Comparison of ENCODE assay signal across 9 cellular contexts in the genomic region with DNA sequence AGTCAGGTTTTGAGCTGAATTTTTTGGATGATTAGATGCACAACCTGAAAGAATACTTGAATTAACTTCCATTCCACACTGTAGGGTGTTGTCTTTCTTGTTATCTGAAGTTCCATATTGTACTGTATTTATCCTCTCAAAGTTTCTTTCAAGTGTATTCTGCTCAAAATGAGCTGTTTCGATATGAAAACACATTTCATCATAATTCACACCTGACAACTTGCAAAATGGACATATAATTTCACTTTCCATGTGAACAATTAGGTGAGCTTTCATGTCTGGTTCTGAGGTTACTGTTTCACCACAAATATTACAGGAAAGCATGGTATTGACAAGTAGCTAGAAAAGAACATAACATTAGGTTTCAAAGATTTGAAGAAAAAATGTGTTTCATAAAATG. TPM values are rescaled to one million over a fixed set of nuclear protein-coding genes. Genes with fewer than 3 reads are reported as not detected.
A peak's percentile ranks its signal among the peaks of the same experiment; 100 is the strongest.
DNase-seq lines count a peak whose midpoint lies in the region; ATAC-seq and TF ChIP-seq lines count a peak whose summit lies in the region.
"Had no signal": no experiment of that assay in that cellular context is flagged by ENCODE, and none has a peak within 500 bp of the region (broad histone marks: within the 10 kb centered on the region; RNA-seq: fewer than 3 reads in every experiment).

No MANE protein-coding gene starts in this region.

- no peak overlapping the region for H3K9ac ChIP-seq in neural progenitor cell
- H3K9ac ChIP-seq: parathyroid adenoma had no signal

- H3F3A ChIP-seq in neural progenitor cell (ENCODE audit: low read depth): no peaks in the 10 kb centered on the region

- no peak overlapping the region for H3K27ac Mint-ChIP-seq in T-helper 1 cell treated with Interleukin-12 subunit alpha and Interleukin-12 subunit beta and Interleukin-4 antibody, amounts not matched to agents 30 μg/mL and 1 μg/mL, for 36 hours
- no peak overlapping the region for H3K27ac Mint-ChIP-seq in neural progenitor cell

- no peak overlapping the region for H3K27ac ChIP-seq in neural progenitor cell
- H3K27ac ChIP-seq in uterus: no peak overlapping the region
- H3K27ac ChIP-seq: parathyroid adenoma had no signal

- no peak overlapping the region for H2AFZ ChIP-seq in neural progenitor cell (replicated peaks)
- H2AFZ ChIP-seq: parathyroid adenoma had no signal

- ATAC-seq in GM18907 (IDR thresholded peaks at IDR 0.05; ENCODE audit: unreplicated experiment) (peak; percentile 36), HG02759 (IDR thresholded peaks at IDR 0.05; ENCODE audit: unreplicated experiment) (peak; percentile 31), HG03196 (IDR thresholded peaks at IDR 0.05; ENCODE audit: unreplicated experiment) (no peak)

- H3K79me2 ChIP-seq in neural progenitor cell (ENCODE audit: low read depth): peaks cover 67% of the 10 kb centered on the region

- H3K27me3 ChIP-seq in neural progenitor cell (no peaks in the 10 kb centered on the region), uterus (no peaks in the 10 kb centered on the region)

- peaks cover 23% of the 10 kb centered on the region for H3K36me3 Mint-ChIP-seq in T-helper 1 cell treated with Interleukin-12 subunit alpha and Interleukin-12 subunit beta and Interleukin-4 antibody, amounts not matched to agents 30 μg/mL and 1 μg/mL, for 36 hours (ENCODE audit: low read depth)
- H3K36me3 Mint-ChIP-seq in neural progenitor cell: no peaks in the 10 kb centered on the region

- peak overlapping the region; percentile 11 for H3K4me3 ChIP-seq in neural progenitor cell
- no peak overlapping the region for H3K4me3 ChIP-seq in uterus

- peaks cover 4% of the 10 kb centered on the region for H4K20me1 ChIP-seq in neural progenitor cell (ENCODE audit: low read depth)

- H3K36me3 ChIP-seq in neural progenitor cell (no peaks in the 10 kb centered on the region), uterus (no peaks in the 10 kb centered on the region)

- H3K9me3 Mint-ChIP-seq in T-helper 1 cell treated with Interleukin-12 subunit alpha and Interleukin-12 subunit beta and Interleukin-4 antibody, amounts not matched to agents 30 μg/mL and 1 μg/mL, for 36 hours: no peaks in the 10 kb centered on the region
- no peaks in the 10 kb centered on the region for H3K9me3 Mint-ChIP-seq in neural progenitor cell

- H3K4me1 Mint-ChIP-seq in T-helper 1 cell treated with Interleukin-12 subunit alpha and Interleukin-12 subunit beta and Interleukin-4 antibody, amounts not matched to agents 30 μg/mL and 1 μg/mL, for 36 hours (ENCODE audit: low read depth): peaks cover 35% of the 10 kb centered on the region
- H3K4me1 Mint-ChIP-seq in neural progenitor cell: peaks cover 20% of the 10 kb centered on the region

- H3K4me3 Mint-ChIP-seq in T-helper 1 cell treated with Interleukin-12 subunit alpha and Interleukin-12 subunit beta and Interleukin-4 antibody, amounts not matched to agents 30 μg/mL and 1 μg/mL, for 36 hours: peak overlapping the region; percentile 69
- H3K4me3 Mint-ChIP-seq in neural progenitor cell: peak overlapping the region; percentile 57

- intact Hi-C loops in uterus (cut with DNase I; ENCODE audit: low total_unique reads): no loop called here

- peaks cover 8% of the 10 kb centered on the region for H3K27me3 Mint-ChIP-seq in T-helper 1 cell treated with Interleukin-12 subunit alpha and Interleukin-12 subunit beta and Interleukin-4 antibody, amounts not matched to agents 30 μg/mL and 1 μg/mL, for 36 hours (ENCODE audit: low read depth)
- H3K27me3 Mint-ChIP-seq in neural progenitor cell (ENCODE audit: insufficient read depth, low read depth): peaks cover 4% of the 10 kb centered on the region

- no peak for DNase-seq in neural progenitor cell (ENCODE audit: low spot score)
- no peak for DNase-seq in activated effector memory CD4-positive, alpha-beta T cell treated with anti-CD3 and anti-CD28 coated beads, Interleukin-2, amount 50 U/mL, for 16 hours
- DNase-seq in uterus: no peak

- H3K4me2 ChIP-seq in neural progenitor cell: peak overlapping the region; percentile 31

- TF ChIP-seq CTCF in neural progenitor cell (IDR thresholded peaks at IDR 0.05) (no peak), uterus (IDR thresholded peaks at IDR 0.05) (no peak)

- H3K4me1 ChIP-seq in neural progenitor cell (peaks cover 13% of the 10 kb centered on the region), uterus (no peaks in the 10 kb centered on the region)
- H3K4me1 ChIP-seq: parathyroid adenoma had no signal

- no peaks in the 10 kb centered on the region for H3K9me3 ChIP-seq in neural progenitor cell (ENCODE audit: low read depth)
- no peaks in the 10 kb centered on the region for H3K9me3 ChIP-seq in uterus

- no peak for TF ChIP-seq POLR2A in uterus (IDR thresholded peaks at IDR 0.05)

RNA-seq across cellular contexts. Expression of gene ZUP1, which starts 1.7 kb away (rescaled TPM):
- total RNA-seq in neural progenitor cell (ENCODE audit: low replicate concordance): 25.3 and 42.1 TPM in 2 replicates
- 10 to 100 TPM in 1 of 4 donors, 1 to 10 TPM in 3; 1.8 to 21.6 (median 8.0) TPM for total RNA-seq in uterus

RNA-seq across cellular contexts. Expression of gene KPNA5, which starts 14.1 kb away (rescaled TPM):
- total RNA-seq in neural progenitor cell (ENCODE audit: low replicate concordance) (26.0 and 39.9 TPM in 2 replicates), uterus (10 to 100 TPM in 2 of 4 donors, 1 to 10 TPM in 2; 5.6 to 48.3 (median 27.7) TPM)

RNA-seq across cellular contexts. Expression of gene RSPH4A, which starts 50.6 kb away (rescaled TPM):
- total RNA-seq in neural progenitor cell (ENCODE audit: low replicate concordance): 0.59 and 0.69 TPM in 2 replicates
- total RNA-seq in uterus: 10 to 100 TPM in 1 of 4 donors, 1 to 10 TPM in 2, under 1 TPM in 1; 0.51 to 15.9 (median 5.4) TPM
- total RNA-seq: M059J had no signal
